In genomic region chr6:16421462-16421960, GRCh38 we compare ENCODE assay signal across 9 cellular contexts.
DNase-seq lines count a peak whose midpoint lies in the region; ATAC-seq and TF ChIP-seq lines count a peak whose summit lies in the region.
"Had no signal": no experiment of that assay in that cellular context is flagged by ENCODE, and none has a peak within 500 bp of the region (broad histone marks: within the 10 kb centered on the region; RNA-seq: fewer than 3 reads in every experiment).

No MANE protein-coding gene starts in this region.

- peaks cover 46% of the 10 kb centered on the region for H3K4me1 Mint-ChIP-seq in memory B cell

- intact Hi-C loops in dorsolateral prefrontal cortex (cut with DNase I) = loop anchor here in 1 of 2 donors (5.0 kb wide), 1 partner anchor 91 kb away; no protein-coding TSS in a partner anchor

- peak overlapping the region; percentile 49; the same call in 1 of the 2 replicates for H3K9ac ChIP-seq in MM.1S (ENCODE audit: low read length)

- H3K27me3 ChIP-seq in MM.1S (replicated peaks; ENCODE audit: insufficient read depth, low read length) = no peaks in the 10 kb centered on the region
- no peaks in the 10 kb centered on the region for H3K27me3 ChIP-seq in dorsolateral prefrontal cortex

- H3K36me3 ChIP-seq in MM.1S (replicated peaks; ENCODE audit: insufficient read depth, low read length) = no peaks in the 10 kb centered on the region

- TF ChIP-seq CTCF in MM.1S (IDR thresholded peaks at IDR 0.05; ENCODE audit: low read length) = no peak
- no peak for TF ChIP-seq CTCF in dorsolateral prefrontal cortex (IDR thresholded peaks at IDR 0.05 in 54 of 56, conservative IDR thresholded peaks at IDR 0.05 in 2 of 56; ENCODE audit: low read depth in 1 of 56, partially characterized antibody in 56 of 56)

- no peaks in the 10 kb centered on the region; the same call in 1 of the 2 replicates for H3F3A ChIP-seq in MM.1S (ENCODE audit: insufficient read depth, low read length)

- peak overlapping the region; percentile 84 for H3K4me3 Mint-ChIP-seq in memory B cell

- peak overlapping the region; percentile 35; the same call in 1 of the 2 replicates for H3K4me3 ChIP-seq in MM.1S (ENCODE audit: low read length)
- H3K4me3 ChIP-seq in dorsolateral prefrontal cortex = peak overlapping the region in 27 of 59 donors; percentile 0 to 44 (median 25)

- H3K27me3 Mint-ChIP-seq in memory B cell = no peaks in the 10 kb centered on the region

- no peaks in the 10 kb centered on the region for H4K20me1 ChIP-seq in MM.1S (ENCODE audit: insufficient read depth, low read length)

- H3K9me3 ChIP-seq in MM.1S (replicated peaks; ENCODE audit: insufficient read depth, low read length) = no peaks in the 10 kb centered on the region

- DNase-seq in MM.1S = no peak
- DNase-seq in memory B cell (ENCODE audit: low spot score in 2 of 2) = no peak
- no peak for DNase-seq in NAMALWA (ENCODE audit: low spot score)
- DNase-seq in dorsolateral prefrontal cortex = no peak
- no peak for DNase-seq in nucleus accumbens (lab: John Stamatoyannopoulos, UW)
- DNase-seq in A172 (ENCODE audit: low spot score) = no peak
- DNase-seq: NCI-H1105 treated with DMSO at 0.1 percent for 48 hours had no signal

- H3K27ac Mint-ChIP-seq in memory B cell = peak overlapping the region; percentile 100

- H3K9me2 ChIP-seq in MM.1S (replicated peaks; ENCODE audit: insufficient read depth, low read length) = no peaks in the 10 kb centered on the region

- peaks cover 3% of the 10 kb centered on the region; the same call in 1 of the 2 replicates for H3K79me2 ChIP-seq in MM.1S (ENCODE audit: low read length)

- H3K36me3 Mint-ChIP-seq in memory B cell = no peaks in the 10 kb centered on the region

- H3K27ac ChIP-seq in MM.1S (ENCODE audit: low read length) (peak overlapping the region; percentile 49; the same call in 1 of the 2 replicates), dorsolateral prefrontal cortex (peak overlapping the region in 8 of 59 donors; percentile 11 to 50 (median 22))

- ATAC-seq in GM18508 (IDR thresholded peaks at IDR 0.05; ENCODE audit: insufficient read depth, unreplicated experiment) (peak; percentile 7), GM21723 (IDR thresholded peaks at IDR 0.05; ENCODE audit: unreplicated experiment) (peak; percentile 25), memory B cell (ENCODE audit: low read depth) (no peak)

- H2AFZ ChIP-seq in MM.1S (ENCODE audit: low read length) = no peak overlapping the region

- H3K4me1 ChIP-seq in MM.1S (ENCODE audit: low read length) = peaks cover 15% of the 10 kb centered on the region

- peak overlapping the region; percentile 74 for H3K4me2 ChIP-seq in MM.1S (ENCODE audit: low read depth, low read length)

- H3K9me3 Mint-ChIP-seq in memory B cell = no peaks in the 10 kb centered on the region
